In genomic region chr12:46404733-46405132, GRCh38 we compare ENCODE assay signal across 25 cellular contexts. TPM values are rescaled to one million over a fixed set of nuclear protein-coding genes. Genes with fewer than 3 reads are reported as not detected.
A peak's percentile ranks its signal among the peaks of the same experiment; 100 is the strongest.
DNase-seq lines count a peak whose midpoint lies in the region; ATAC-seq, FAIRE-seq and TF ChIP-seq lines count a peak whose summit lies in the region.
"Had no signal": no experiment of that assay in that cellular context is flagged by ENCODE, and none has a peak within 500 bp of the region (broad histone marks: within the 10 kb centered on the region; RNA-seq: fewer than 3 reads in every experiment).

No MANE protein-coding gene starts in this region.

- no peak overlapping the region for H2BK12ac ChIP-seq in trophoblast cell (ENCODE audit: low read length)

- CTCF ChIA-PET in MCF 10A (lab: Yijun Ruan, JAX), result interaction anchor here (1.5 kb wide), 1 partner anchor 269 kb away, joined by 3 read pairs; no protein-coding TSS in a partner anchor

- no peak for ATAC-seq in aorta (ENCODE audit: low FRiP score)
- no peak for ATAC-seq in HG03571 (IDR thresholded peaks at IDR 0.05; ENCODE audit: unreplicated experiment)
- ATAC-seq: stimulated activated memory B cell treated with anti-CD40 and anti-IgM and Interleukin-4, amounts not matched to agents 10 μg/mL and 1 μg/mL and 100 μg/mL, for 72 hours had no signal

- no peak overlapping the region for H3K18ac ChIP-seq in trophoblast cell (ENCODE audit: low read length)

- no peak overlapping the region for H3K4me3 ChIP-seq in breast epithelium
- H3K4me3 ChIP-seq in astrocyte (ENCODE audit: insufficient read depth, low read depth, low read length), result no peak overlapping the region
- H3K4me3 ChIP-seq in trophoblast cell (ENCODE audit: low read depth, low read length), result no peak overlapping the region
- H3K4me3 ChIP-seq in aorta (ENCODE audit: low read length in 2 of 2), result no peak overlapping the region
- H3K4me3 ChIP-seq: thyroid gland had no signal

- no peak overlapping the region for H2BK120ac ChIP-seq in trophoblast cell (ENCODE audit: insufficient read depth, low read length, poor library complexity)

- DNase-seq in MCF 10A (ENCODE audit: unreplicated experiment) (no peak), breast epithelium (ENCODE audit: low spot score in 2 of 2) (no peak), astrocyte (ENCODE audit: low read depth) (peak; percentile 64), trophoblast cell (no peak), aorta (no peak), kidney glomerular epithelial cell (lab: John Stamatoyannopoulos, UW) (no peak), superior temporal gyrus (ENCODE audit: extremely low spot score) (no peak)
- DNase-seq: activated B cell treated with CpG ODN at 0.5 μM for 24 hours; activated CD4-positive, alpha-beta T cell treated with anti-CD3 and anti-CD28 coated beads, Interleukin-2, amount 50 U/mL, for 48 hours; activated effector memory CD4-positive, alpha-beta T cell treated with anti-CD3 and anti-CD28 coated beads, Interleukin-2, amount 50 U/mL, for 16 hours; C1 segment of cervical spinal cord; glutamatergic neuron; GOT3; natural killer cell; NCI-H146; NCI-H2171; NCI-H524 treated with DMSO at 0.1 percent for 48 hours; posterior cingulate gyrus; RPMI8226; thyroid gland had no signal

- H3K27ac ChIP-seq in breast epithelium, result peak overlapping the region in 1 of 2 donors; percentile 10
- peak overlapping the region; percentile 81 for H3K27ac ChIP-seq in astrocyte (ENCODE audit: low read depth, low read length)
- no peak overlapping the region for H3K27ac ChIP-seq in trophoblast cell (ENCODE audit: low read depth, low read length)
- peak overlapping the region; percentile 12 to 81 for H3K27ac ChIP-seq in aorta (ENCODE audit: low read depth in 1 of 2, low read length in 2 of 2)
- H3K27ac ChIP-seq: thyroid gland had no signal

- no peak overlapping the region for H3K23ac ChIP-seq in trophoblast cell (ENCODE audit: low read length)

- H3K79me2 ChIP-seq in astrocyte (ENCODE audit: insufficient read depth, low read length), result no peaks in the 10 kb centered on the region
- H3K79me2 ChIP-seq in trophoblast cell (ENCODE audit: control insufficient read depth, insufficient read depth, low read length, poor library complexity), result no peaks in the 10 kb centered on the region

- no peak overlapping the region for H4K12ac ChIP-seq in trophoblast cell (ENCODE audit: low read depth, low read length)

- intact Hi-C loops in MCF 10A (cut with micrococcal nuclease), result no loop called here
- intact Hi-C loops in breast epithelium (cut with DNase I; ENCODE audit: low total_unique reads), result no loop called here
- intact Hi-C loops in aorta (cut with DNase I), result loop anchor here in 1 of 2 donors (5.0 kb wide), 1 partner anchor 33 kb away; no protein-coding TSS in a partner anchor

- H3K27me3 Mint-ChIP-seq in MCF 10A (ENCODE audit: insufficient read depth, unreplicated experiment), result no peaks in the 10 kb centered on the region
- no peaks in the 10 kb centered on the region for H3K27me3 Mint-ChIP-seq in astrocyte (ENCODE audit: low read depth, unreplicated experiment)
- H3K27me3 Mint-ChIP-seq: activated B cell treated with CpG ODN at 0.5 μM for 24 hours; IgD-negative memory B cell; stimulated activated memory B cell treated with anti-CD40 and anti-IgM and Interleukin-4, amounts not matched to agents 10 μg/mL and 1 μg/mL and 100 μg/mL, for 72 hours had no signal

- no peak for TF ChIP-seq POLR2A in breast epithelium (IDR thresholded peaks at IDR 0.05)

- H3K9ac ChIP-seq in astrocyte (ENCODE audit: low read length), result peak overlapping the region; percentile 45
- H3K9ac ChIP-seq in trophoblast cell (ENCODE audit: low read length), result no peak overlapping the region

- H4K20me1 ChIP-seq in astrocyte (ENCODE audit: insufficient read depth, low read length), result no peaks in the 10 kb centered on the region

- H3K36me3 Mint-ChIP-seq in MCF 10A (ENCODE audit: insufficient read depth, unreplicated experiment), result no peaks in the 10 kb centered on the region
- no peaks in the 10 kb centered on the region for H3K36me3 Mint-ChIP-seq in astrocyte (ENCODE audit: low read depth, unreplicated experiment)
- H3K36me3 Mint-ChIP-seq: mesothelial cell of epicardium, natural killer cell had no signal

- TF ChIP-seq CTCF in MCF 10A (IDR thresholded peaks at IDR 0.05; ENCODE audit: unreplicated experiment) (no peak), breast epithelium (IDR thresholded peaks at IDR 0.05) (no peak), astrocyte (IDR thresholded peaks at IDR 0.05; ENCODE audit: insufficient read depth, low read depth, low read length) (no peak)

- no peaks in the 10 kb centered on the region for H3K36me3 ChIP-seq in breast epithelium
- H3K36me3 ChIP-seq in astrocyte (ENCODE audit: insufficient read depth, low read length), result no peaks in the 10 kb centered on the region
- H3K36me3 ChIP-seq in trophoblast cell (ENCODE audit: control insufficient read depth in 1 of 2, insufficient read depth in 2 of 2, low read length in 2 of 2), result no peaks in the 10 kb centered on the region
- H3K36me3 ChIP-seq in aorta (ENCODE audit: control insufficient read depth in 1 of 2, insufficient read depth in 2 of 2, low read length in 1 of 2), result no peaks in the 10 kb centered on the region
- H3K36me3 ChIP-seq: thyroid gland had no signal

- H3K14ac ChIP-seq in trophoblast cell (ENCODE audit: low read length), result no peak overlapping the region

- H3K9me3 Mint-ChIP-seq in MCF 10A (ENCODE audit: unreplicated experiment) (no peaks in the 10 kb centered on the region), astrocyte (ENCODE audit: unreplicated experiment) (peaks cover 5% of the 10 kb centered on the region)
- H3K9me3 Mint-ChIP-seq: IgD-negative memory B cell, mesothelial cell of epicardium had no signal

- peak overlapping the region; percentile 54 for H2AK5ac ChIP-seq in trophoblast cell (ENCODE audit: low read length)

- H3K27me3 ChIP-seq in breast epithelium (no peaks in the 10 kb centered on the region), astrocyte (ENCODE audit: insufficient read depth, low read length) (no peaks in the 10 kb centered on the region), trophoblast cell (ENCODE audit: insufficient read depth, low read length) (no peaks in the 10 kb centered on the region), aorta (ENCODE audit: control insufficient read depth in 1 of 2, insufficient read depth in 2 of 2, low read length in 1 of 2) (no peaks in the 10 kb centered on the region)
- H3K27me3 ChIP-seq: thyroid gland had no signal

- no TSS peak for BruUV-seq in MCF 10A (replicated peaks; lab: Mats Ljungman, UMichigan)

- H3K4me1 ChIP-seq in breast epithelium, result no peaks in the 10 kb centered on the region
- H3K4me1 ChIP-seq in astrocyte (ENCODE audit: insufficient read depth, low read length), result peaks cover 49% of the 10 kb centered on the region
- H3K4me1 ChIP-seq in trophoblast cell (ENCODE audit: control insufficient read depth in 1 of 2, insufficient read depth in 2 of 2, low read length in 2 of 2), result no peaks in the 10 kb centered on the region
- peaks cover 0 to 8% of the 10 kb centered on the region in 2 donors for H3K4me1 ChIP-seq in aorta (ENCODE audit: control insufficient read depth in 1 of 2, insufficient read depth in 2 of 2, low read length in 2 of 2)
- H3K4me1 ChIP-seq: thyroid gland had no signal

- POLR2A ChIA-PET in MCF 10A (lab: Yijun Ruan, JAX), result interaction anchor here (2.3 to 6.3 kb wide), 6 partner anchors 11 to 152 kb away, joined by 10 to 57 read pairs (median 42); no protein-coding TSS in a partner anchor

- H3K9me3 ChIP-seq in breast epithelium (no peaks in the 10 kb centered on the region), astrocyte (ENCODE audit: insufficient read depth, low read depth, low read length) (no peaks in the 10 kb centered on the region), trophoblast cell (ENCODE audit: insufficient read depth, low read depth, low read length) (no peaks in the 10 kb centered on the region), aorta (ENCODE audit: control insufficient read depth, low read length) (no peaks in the 10 kb centered on the region)
- H3K9me3 ChIP-seq: thyroid gland had no signal

- H3K4me2 ChIP-seq in astrocyte (ENCODE audit: low read length) (peak overlapping the region; percentile 36), trophoblast cell (ENCODE audit: low read length) (no peak overlapping the region)

- no peak overlapping the region for H4K8ac ChIP-seq in trophoblast cell (ENCODE audit: low read depth, low read length)

- H2AFZ ChIP-seq in astrocyte (ENCODE audit: low read depth, low read length) (no peak overlapping the region), trophoblast cell (ENCODE audit: insufficient read depth, low read length, poor library complexity) (no peak overlapping the region)

- H3K4me1 Mint-ChIP-seq in MCF 10A (ENCODE audit: insufficient read depth, unreplicated experiment) (peaks cover 61% of the 10 kb centered on the region), astrocyte (ENCODE audit: low read depth, unreplicated experiment) (peaks cover 40% of the 10 kb centered on the region)

- H3K4ac ChIP-seq in trophoblast cell (ENCODE audit: low read depth, low read length), result no peak overlapping the region

- no peaks in the 10 kb centered on the region for H3K79me1 ChIP-seq in trophoblast cell (ENCODE audit: low read length)

- H3K4me3 Mint-ChIP-seq in MCF 10A (ENCODE audit: unreplicated experiment) (no peak overlapping the region), astrocyte (ENCODE audit: unreplicated experiment) (no peak overlapping the region)
- H3K4me3 Mint-ChIP-seq: activated B cell treated with CpG ODN at 0.5 μM for 24 hours; mesothelial cell of epicardium; stimulated activated memory B cell treated with anti-CD40 and anti-IgM and Interleukin-4, amounts not matched to agents 10 μg/mL and 1 μg/mL and 100 μg/mL, for 72 hours had no signal

- FAIRE-seq in astrocyte (lab: Jason Lieb, UNC), result no peak
- FAIRE-seq: A204.1 had no signal

- no CpG with 5 or more reads among the region's 5 CpGs for WGBS in trophoblast cell (ENCODE audit: extremely low coverage, insufficient coverage, insufficient read length)
- 76 to 88% methylated on average over 5 of the region's 5 CpGs for WGBS in aorta, 2 donors

- H2BK5ac ChIP-seq in trophoblast cell (ENCODE audit: low read depth, low read length, poor library complexity), result no peak overlapping the region

- H3K27ac Mint-ChIP-seq in MCF 10A (ENCODE audit: low read depth, unreplicated experiment), result peak overlapping the region; percentile 86
- H3K27ac Mint-ChIP-seq in astrocyte (ENCODE audit: unreplicated experiment), result peak overlapping the region; percentile 41
- H3K27ac Mint-ChIP-seq: activated B cell treated with CpG ODN at 0.5 μM for 24 hours, mesothelial cell of epicardium had no signal

- no peak overlapping the region for H4K91ac ChIP-seq in trophoblast cell (ENCODE audit: low read depth, low read length)

RNA-seq across cellular contexts. Expression of gene SLC38A2, which starts 32.2 kb away (rescaled TPM):
- total RNA-seq in MCF 10A (2022) (817 and 1,070 TPM in 2 replicates), breast epithelium (100 to 1,000 TPM; 250 to 424 (median 399) TPM), astrocyte (378 and 421 TPM in 2 replicates), aorta (100 to 1,000 TPM; 329 to 405 TPM)
- 849 and 857 TPM in 2 replicates for polyA plus RNA-seq in trophoblast cell (2013)
- polyA plus RNA-seq in aorta, result 100 to 1,000 TPM in 1 of 2 donors, 10 to 100 TPM in 1; 46.0 to 206 TPM
